In the genomic region with DNA sequence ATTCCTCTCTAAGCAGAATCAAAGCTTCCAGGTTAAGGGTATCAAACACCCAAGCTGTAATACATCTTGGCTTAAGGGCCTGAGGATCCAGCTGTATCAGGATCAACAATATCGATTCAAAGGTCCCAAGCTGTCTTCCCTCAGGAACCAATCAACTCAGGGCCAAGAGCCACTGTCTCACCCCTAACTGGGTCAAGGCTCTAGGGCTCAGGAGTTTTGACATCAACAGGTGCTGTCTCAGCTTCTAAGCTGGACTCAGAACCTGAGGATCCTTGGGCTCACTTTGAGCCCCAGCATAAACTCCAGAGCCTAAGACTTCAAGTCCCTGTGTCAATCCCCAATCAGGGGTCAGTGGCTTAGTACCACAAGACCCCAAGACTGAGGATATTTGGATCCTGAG, we compare ENCODE assay signal across 9 cellular contexts. TPM values are rescaled to one million over a fixed set of nuclear protein-coding genes. Genes with fewer than 3 reads are reported as not detected.
DNase-seq lines count a peak whose midpoint lies in the region; ATAC-seq and TF ChIP-seq lines count a peak whose summit lies in the region.
"Had no signal": no experiment of that assay in that cellular context is flagged by ENCODE, and none has a peak within 500 bp of the region (broad histone marks: within the 10 kb centered on the region; RNA-seq: fewer than 3 reads in every experiment).

No MANE protein-coding gene starts in this region.

- TF ChIP-seq POLR2A in Peyer's patch (IDR thresholded peaks at IDR 0.05) (no peak), esophagus squamous epithelium (IDR thresholded peaks at IDR 0.05) (no peak)

- H3K36me3 ChIP-seq in Peyer's patch (peaks cover 0 to 10% (median 0%) of the 10 kb centered on the region in 3 donors), esophagus squamous epithelium (peaks cover 0 to 37% (median 5%) of the 10 kb centered on the region in 3 donors)

- peaks cover 0 to 15% (median 10%) of the 10 kb centered on the region in 4 donors for H3K4me1 ChIP-seq in Peyer's patch
- H3K4me1 ChIP-seq in esophagus squamous epithelium = peaks cover 16 to 24% (median 17%) of the 10 kb centered on the region in 3 donors

- H3K27me3 ChIP-seq in Peyer's patch (no peaks in the 10 kb centered on the region), esophagus squamous epithelium (no peaks in the 10 kb centered on the region)

- H3K27ac ChIP-seq in Peyer's patch (no peak overlapping the region), esophagus squamous epithelium (peak overlapping the region in 2 of 4 donors; percentile 82 to 90)

- no peak for DNase-seq in Peyer's patch
- no peak for DNase-seq in esophagus squamous epithelium (lab: John Stamatoyannopoulos, UW)
- no peak for DNase-seq in retinal pigment epithelial cell (ENCODE audit: low read depth)
- DNase-seq in COLO668 (lab: John Stamatoyannopoulos, UW; ENCODE audit: unreplicated experiment) = no peak
- DNase-seq in nucleus accumbens (lab: John Stamatoyannopoulos, UW) = no peak
- DNase-seq in SKM-1 treated with dmso at 0.1 percent for 144 hours (lab: John Stamatoyannopoulos, UW; ENCODE audit: unreplicated experiment) = no peak
- DNase-seq in activated gamma-delta T cell (lab: John Stamatoyannopoulos, UW) = no peak
- DNase-seq: NCI-H82 had no signal

- peak; percentile 4 for ATAC-seq in GM18907 (IDR thresholded peaks at IDR 0.05; ENCODE audit: unreplicated experiment)

- peak overlapping the region; percentile 57 to 97 (median 80) for H3K4me3 ChIP-seq in Peyer's patch
- H3K4me3 ChIP-seq in esophagus squamous epithelium = peak overlapping the region; percentile 80 to 97 (median 90)
- H3K4me3 ChIP-seq in retinal pigment epithelial cell (ENCODE audit: low read length) = peak overlapping the region; percentile 88

- intact Hi-C loops in esophagus squamous epithelium (cut with DNase I) = no loop called here

- TF ChIP-seq CTCF in Peyer's patch (IDR thresholded peaks at IDR 0.05) = no peak
- no peak for TF ChIP-seq CTCF in esophagus squamous epithelium (IDR thresholded peaks at IDR 0.05)
- no peak for TF ChIP-seq CTCF in retinal pigment epithelial cell (conservative IDR thresholded peaks at IDR 0.05; ENCODE audit: low read depth, low read length)

- no peaks in the 10 kb centered on the region for H3K9me3 ChIP-seq in Peyer's patch
- H3K9me3 ChIP-seq in esophagus squamous epithelium = no peaks in the 10 kb centered on the region

- 60 to 82% methylated on average over 1 of the region's 1 CpG for WGBS in esophagus squamous epithelium, 2 donors

RNA-seq across cellular contexts. Expression of a gene that starts 0.9 kb away (rescaled TPM):
- total RNA-seq in Peyer's patch (1 to 10 TPM in 3 of 4 donors, not detected in 1; 6.3 to 9.9 (median 7.0) TPM), esophagus squamous epithelium (10 to 100 TPM in 3 of 4 donors, 1 to 10 TPM in 1; 9.6 to 13.4 (median 11.9) TPM)

RNA-seq across cellular contexts. Expression of a gene that starts 7.7 kb away (rescaled TPM):
- total RNA-seq in Peyer's patch = not detected
- not detected for total RNA-seq in esophagus squamous epithelium

RNA-seq across cellular contexts. Expression of a gene that starts 13.8 kb away (rescaled TPM):
- total RNA-seq in Peyer's patch (100 to 1,000 TPM in 3 of 4 donors, 10 to 100 TPM in 1; 76.4 to 215 (median 150) TPM), esophagus squamous epithelium (10 to 100 TPM; 45.3 to 93.5 (median 51.5) TPM)

RNA-seq across cellular contexts. Expression of a gene that starts 28.2 kb away (rescaled TPM):
- total RNA-seq in Peyer's patch = 100 to 1,000 TPM in 3 of 4 donors, 10 to 100 TPM in 1; 39.1 to 131 (median 103) TPM
- 10 to 100 TPM; 25.5 to 57.8 (median 43.5) TPM for total RNA-seq in esophagus squamous epithelium

RNA-seq across cellular contexts. Expression of a gene that starts 28.9 kb away (rescaled TPM):
- 10 to 100 TPM in 2 of 4 donors, 1 to 10 TPM in 2; 2.8 to 14.0 (median 9.5) TPM for total RNA-seq in Peyer's patch
- 10 to 100 TPM in 1 of 4 donors, 1 to 10 TPM in 3; 4.0 to 16.7 (median 5.8) TPM for total RNA-seq in esophagus squamous epithelium
